ENCODE assay signal across 31 cellular contexts in the genomic region with DNA sequence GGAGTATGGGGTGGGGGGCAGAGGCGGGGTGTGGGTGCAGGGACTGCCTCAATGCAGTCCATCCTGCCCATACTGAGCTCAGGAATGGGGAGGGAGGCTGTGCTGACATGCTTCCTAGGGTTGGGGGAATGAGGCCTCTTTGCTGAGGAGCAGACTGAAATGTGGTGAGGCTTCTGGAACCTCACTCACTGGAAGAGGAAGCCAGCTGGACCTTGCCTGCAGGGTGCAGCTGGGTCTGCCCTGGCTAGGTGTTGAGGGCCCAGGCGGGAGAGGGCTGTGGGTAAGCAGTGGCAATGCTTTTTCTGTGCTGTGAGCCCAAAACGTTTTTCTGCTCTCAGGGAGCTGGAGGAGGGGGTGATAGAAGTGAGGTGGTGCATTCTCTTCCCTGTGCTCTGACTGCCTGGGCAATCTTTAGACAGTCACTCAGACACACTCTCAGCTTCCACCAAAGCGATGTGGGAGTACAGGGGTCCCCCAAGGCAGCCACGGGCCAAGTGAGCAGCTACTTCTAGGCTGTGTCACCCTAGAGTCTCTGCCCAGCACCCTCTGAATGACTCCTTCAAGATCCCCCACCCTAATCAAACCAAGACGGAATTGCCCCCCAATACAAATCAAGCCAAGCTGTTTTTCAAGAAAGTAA.
DNase-seq lines count a peak whose midpoint lies in the region; ATAC-seq and TF ChIP-seq lines count a peak whose summit lies in the region.
"Had no signal": no experiment of that assay in that cellular context is flagged by ENCODE, and none has a peak within 500 bp of the region (broad histone marks: within the 10 kb centered on the region; RNA-seq: fewer than 3 reads in every experiment).

No MANE protein-coding gene starts in this region.

- peaks cover 14% of the 10 kb centered on the region for H3K4me1 Mint-ChIP-seq in activated naive CD4-positive, alpha-beta T cell treated with anti-CD3 and anti-CD28 coated beads, Interleukin-2, amount 10 ng/mL, durations not matched to agents 7 days and 5 days
- H3K4me1 Mint-ChIP-seq in nephron = peaks cover 30% of the 10 kb centered on the region

- peaks cover 15% of the 10 kb centered on the region for H3K27me3 Mint-ChIP-seq in activated naive CD4-positive, alpha-beta T cell treated with anti-CD3 and anti-CD28 coated beads, Interleukin-2, amount 10 ng/mL, durations not matched to agents 7 days and 5 days
- peaks cover 6% of the 10 kb centered on the region for H3K27me3 Mint-ChIP-seq in nephron (ENCODE audit: low read depth)

- H3K9me3 ChIP-seq in tibial artery = no peaks in the 10 kb centered on the region
- H3K9me3 ChIP-seq: right lobe of liver, SK-N-SH had no signal

- H3K27ac ChIP-seq in coronary artery = peak overlapping the region in 1 of 2 donors; percentile 41
- H3K27ac ChIP-seq in tibial artery = peak overlapping the region; percentile 32 to 41
- H3K27ac ChIP-seq: C4-2B, dorsolateral prefrontal cortex, neural progenitor cell, PC-9, right lobe of liver had no signal

- no peaks in the 10 kb centered on the region for H3K27me3 ChIP-seq in tibial artery
- H3K27me3 ChIP-seq: dorsolateral prefrontal cortex, right lobe of liver had no signal

- H3K4me3 ChIP-seq in coronary artery (no peak overlapping the region), tibial artery (no peak overlapping the region)
- H3K4me3 ChIP-seq: dorsolateral prefrontal cortex, lung, neural progenitor cell, PC-9, right lobe of liver had no signal

- H3K9me3 Mint-ChIP-seq in activated naive CD4-positive, alpha-beta T cell treated with anti-CD3 and anti-CD28 coated beads, Interleukin-2, amount 10 ng/mL, durations not matched to agents 7 days and 5 days = no peaks in the 10 kb centered on the region
- H3K9me3 Mint-ChIP-seq in nephron = no peaks in the 10 kb centered on the region
- H3K9me3 Mint-ChIP-seq: brain, H9, neural progenitor cell had no signal

- no peak overlapping the region for H3K4me3 Mint-ChIP-seq in activated naive CD4-positive, alpha-beta T cell treated with anti-CD3 and anti-CD28 coated beads, Interleukin-2, amount 10 ng/mL, durations not matched to agents 7 days and 5 days
- H3K4me3 Mint-ChIP-seq in nephron = no peak overlapping the region
- H3K4me3 Mint-ChIP-seq: activated CD8-positive, alpha-beta memory T cell treated with anti-CD3 and anti-CD28 coated beads, Interleukin-2, amount 10 ng/mL, durations not matched to agents 7 days and 5 days; brain; H9; neural progenitor cell; T-helper 17 cell had no signal

- no peak overlapping the region for H3K27ac Mint-ChIP-seq in activated naive CD4-positive, alpha-beta T cell treated with anti-CD3 and anti-CD28 coated beads, Interleukin-2, amount 10 ng/mL, durations not matched to agents 7 days and 5 days
- peak overlapping the region; percentile 7 to 29 (median 26) for H3K27ac Mint-ChIP-seq in nephron
- H3K27ac Mint-ChIP-seq: activated CD8-positive, alpha-beta memory T cell treated with anti-CD3 and anti-CD28 coated beads, Interleukin-2, amount 10 ng/mL, durations not matched to agents 7 days and 5 days; neural progenitor cell; T-helper 17 cell had no signal

- POLR2A ChIA-PET in HEK293T (lab: Yijun Ruan, JAX) = interaction anchor here (1.1 to 10.3 kb wide), 2 partner anchors 42 to 251 kb away, joined by 3 to 62 read pairs; a partner anchor contains a TSS

- peak; percentile 15 for DNase-seq in activated naive CD4-positive, alpha-beta T cell treated with anti-CD3 and anti-CD28 coated beads, Interleukin-2, amount 10 ng/mL, durations not matched to agents 7 days and 5 days
- DNase-seq in activated naive CD4-positive, alpha-beta T cell (lab: John Stamatoyannopoulos, UW) = no peak
- DNase-seq in coronary artery (ENCODE audit: low spot score) (peak; percentile 54), tibial artery (peak; percentile 12 to 52), HEK293T (ENCODE audit: extremely low spot score) (no peak), kidney tubule cell (ENCODE audit: low spot score) (no peak)
- DNase-seq: 8988T; activated CD4-positive, alpha-beta T cell treated with anti-CD3 and anti-CD28 coated beads, Interleukin-2, amount 50 U/mL, for 4 hours; activated CD8-positive, alpha-beta memory T cell treated with anti-CD3 and anti-CD28 coated beads, Interleukin-2, amount 10 ng/mL, durations not matched to agents 7 days and 5 days; activated T-cell treated with anti-CD3 and anti-CD28 coated beads, Interleukin-2, amount 50 U/mL, for 48 hours; DMS79 treated with DMSO at 0.1 percent for 48 hours; H9; Karpas-422; kidney glomerular epithelial cell; NCI-H146; NCI-H345; NCI-H69; PC-9; right lobe of liver; SK-N-SH; stimulated activated CD4-positive, alpha-beta T cell treated with anti-CD3 and anti-CD28 coated beads, Interleukin-4, amount 100 ng/mL, for 24 hours; T-helper 17 cell; trophoblast cell had no signal

- no peak for TF ChIP-seq CTCF in coronary artery (IDR thresholded peaks at IDR 0.05)
- no peak for TF ChIP-seq CTCF in nephron (IDR thresholded peaks at IDR 0.05; ENCODE audit: unreplicated experiment in 3 of 3)
- TF ChIP-seq CTCF in tibial artery (IDR thresholded peaks at IDR 0.05) = no peak

- H3K36me3 ChIP-seq in tibial artery = peaks cover 11 to 16% (median 15%) of the 10 kb centered on the region in 3 donors
- H3K36me3 ChIP-seq: neural progenitor cell, right lobe of liver had no signal

- peaks cover 0 to 16% (median 11%) of the 10 kb centered on the region in 4 donors for H3K4me1 ChIP-seq in tibial artery
- H3K4me1 ChIP-seq: right lobe of liver had no signal

- no peak for ATAC-seq in HG03280 (IDR thresholded peaks at IDR 0.05; ENCODE audit: unreplicated experiment)
- ATAC-seq: activated CD8-positive, alpha-beta memory T cell treated with anti-CD3 and anti-CD28 coated beads, Interleukin-2, amount 10 ng/mL, durations not matched to agents 7 days and 5 days; HepG2; right lobe of liver; T-helper 17 cell had no signal

- CTCF ChIA-PET in activated naive CD4-positive, alpha-beta T cell treated with anti-CD3 and anti-CD28 coated beads, Interleukin-2, amount 10 ng/mL, durations not matched to agents 7 days and 5 days (lab: Charles Lee) = interaction anchor here (1.1 kb wide), 1 partner anchor 165 kb away, joined by 4 read pairs; no protein-coding TSS in a partner anchor
- CTCF ChIA-PET in HEK293T (lab: Yijun Ruan, JAX) = no interaction called here

- no peaks in the 10 kb centered on the region for H3K36me3 Mint-ChIP-seq in activated naive CD4-positive, alpha-beta T cell treated with anti-CD3 and anti-CD28 coated beads, Interleukin-2, amount 10 ng/mL, durations not matched to agents 7 days and 5 days
- no peaks in the 10 kb centered on the region for H3K36me3 Mint-ChIP-seq in nephron (ENCODE audit: low read depth)
- H3K36me3 Mint-ChIP-seq: activated CD8-positive, alpha-beta memory T cell treated with anti-CD3 and anti-CD28 coated beads, Interleukin-2, amount 10 ng/mL, durations not matched to agents 7 days and 5 days; brain; neural progenitor cell had no signal

- intact Hi-C loops in tibial artery (cut with DNase I; ENCODE audit: low total_unique reads) = no loop called here

TF ChIP-seq in HEK293T, 16 proteins besides CTCF, POLR2A, EP300 and RAD21:
- TF ChIP-seq TARDBP (IDR thresholded peaks at IDR 0.05) (no peak), ELF4 (IDR thresholded peaks at IDR 0.05) (no peak), ARNT (IDR thresholded peaks at IDR 0.05) (no peak), ZNF384 (IDR thresholded peaks at IDR 0.05) (no peak), SUZ12 (IDR thresholded peaks at IDR 0.05) (no peak), FOXK2 (IDR thresholded peaks at IDR 0.05) (no peak), CTBP1 (IDR thresholded peaks at IDR 0.05; ENCODE audit: borderline replicate concordance) (no peak), FOXA1 (IDR thresholded peaks at IDR 0.05) (no peak), SP1 (IDR thresholded peaks at IDR 0.05) (no peak), BHLHE40 (IDR thresholded peaks at IDR 0.05; ENCODE audit: borderline replicate concordance) (no peak), L3MBTL2 (conservative IDR thresholded peaks at IDR 0.05) (no peak), FOXM1 (IDR thresholded peaks at IDR 0.05; ENCODE audit: borderline replicate concordance) (no peak), HDGF (IDR thresholded peaks at IDR 0.05; ENCODE audit: borderline replicate concordance) (no peak), NFRKB (IDR thresholded peaks at IDR 0.05) (no peak)
- TF ChIP-seq, protein P1, sequence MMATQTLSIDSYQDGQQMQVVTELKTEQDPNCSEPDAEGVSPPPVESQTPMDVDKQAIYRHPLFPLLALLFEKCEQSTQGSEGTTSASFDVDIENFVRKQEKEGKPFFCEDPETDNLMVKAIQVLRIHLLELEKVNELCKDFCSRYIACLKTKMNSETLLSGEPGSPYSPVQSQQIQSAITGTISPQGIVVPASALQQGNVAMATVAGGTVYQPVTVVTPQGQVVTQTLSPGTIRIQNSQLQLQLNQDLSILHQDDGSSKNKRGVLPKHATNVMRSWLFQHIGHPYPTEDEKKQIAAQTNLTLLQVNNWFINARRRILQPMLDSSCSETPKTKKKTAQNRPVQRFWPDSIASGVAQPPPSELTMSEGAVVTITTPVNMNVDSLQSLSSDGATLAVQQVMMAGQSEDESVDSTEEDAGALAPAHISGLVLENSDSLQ (IDR thresholded peaks at IDR 0.05) = no peak

Comparison
In these comparisons a context has a peak if more than half of its experiments do, and no peak if none do; other contexts are left out.
1. DNase-seq: peak in activated naive CD4-positive, alpha-beta T cell treated with anti-CD3 and anti-CD28 coated beads, Interleukin-2, amount 10 ng/mL, durations not matched to agents 7 days and 5 days (single experiment), coronary artery (single experiment) and tibial artery (2 of 2); none in activated naive CD4-positive, alpha-beta T cell (0 of 4), HEK293T (single experiment) and kidney tubule cell (single experiment).